Comparison of ENCODE assay signal across 8 cellular contexts in the genomic region with DNA sequence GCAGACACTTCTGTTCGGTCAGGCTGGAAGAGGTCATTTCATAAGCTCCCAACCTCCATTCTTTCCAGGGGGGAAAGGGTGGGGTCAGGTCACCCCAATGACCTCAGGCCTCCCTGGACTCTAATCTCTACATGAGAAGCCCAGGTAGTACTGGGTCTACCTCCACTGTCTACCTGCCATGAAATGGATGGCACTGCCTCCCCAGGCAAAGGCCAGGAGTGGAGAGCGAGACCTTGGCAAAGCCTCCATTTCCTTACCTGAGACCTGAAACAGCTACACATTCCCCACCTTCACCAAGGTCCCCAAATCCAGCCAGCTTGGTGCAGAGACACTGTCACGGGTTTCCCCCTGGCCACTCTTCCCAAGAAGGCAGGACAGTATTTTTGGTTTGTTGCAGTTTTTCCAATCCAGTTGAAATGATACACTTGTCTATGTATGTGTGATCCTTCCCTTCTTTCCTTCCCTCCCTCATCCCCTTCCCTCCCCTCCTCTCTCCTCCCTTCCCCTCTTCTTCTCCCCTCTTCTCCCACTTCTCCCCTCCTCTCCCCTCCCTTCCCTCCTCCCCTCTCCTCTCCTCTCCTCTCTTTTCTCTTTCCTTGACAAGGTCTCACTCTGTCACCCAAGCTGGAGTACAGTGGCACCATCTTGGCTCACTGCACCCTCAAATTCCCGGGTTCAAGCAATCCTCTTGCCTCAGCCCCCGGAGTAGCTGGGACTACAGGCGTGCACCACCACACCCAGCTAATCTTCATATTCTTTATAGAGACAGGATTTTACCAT. TPM values are rescaled to one million over a fixed set of nuclear protein-coding genes. Genes with fewer than 3 reads are reported as not detected.
DNase-seq lines count a peak whose midpoint lies in the region; ATAC-seq and TF ChIP-seq lines count a peak whose summit lies in the region.
"Had no signal": no experiment of that assay in that cellular context is flagged by ENCODE, and none has a peak within 500 bp of the region (broad histone marks: within the 10 kb centered on the region; RNA-seq: fewer than 3 reads in every experiment).

No MANE protein-coding gene starts in this region.

- H3K4me3 ChIP-seq in MM.1S (ENCODE audit: low read length), result peak overlapping the region; percentile 6; the same call in 1 of the 2 replicates
- H3K4me3 ChIP-seq in effector memory CD4-positive, alpha-beta T cell (ENCODE audit: insufficient read depth, low read depth, low read length, poor library complexity, severe bottlenecking), result no peak overlapping the region
- H3K4me3 ChIP-seq in skeletal muscle tissue (ENCODE audit: low read length in 3 of 3), result peak overlapping the region in 1 of 3 donors; percentile 9

- no peaks in the 10 kb centered on the region for H3K9me2 ChIP-seq in MM.1S (replicated peaks; ENCODE audit: insufficient read depth, low read length)
- H3K9me2 ChIP-seq: SK-N-SH had no signal

- H4K20me1 ChIP-seq in MM.1S (ENCODE audit: insufficient read depth, low read length), result no peaks in the 10 kb centered on the region

- peak overlapping the region; percentile 95 for H3K4me2 ChIP-seq in MM.1S (ENCODE audit: low read depth, low read length)
- H3K4me2 ChIP-seq: SK-N-SH had no signal

- no peak overlapping the region for H2AFZ ChIP-seq in MM.1S (ENCODE audit: low read length)

- H3K9me3 ChIP-seq in MM.1S (replicated peaks; ENCODE audit: insufficient read depth, low read length), result no peaks in the 10 kb centered on the region
- no peaks in the 10 kb centered on the region for H3K9me3 ChIP-seq in effector memory CD4-positive, alpha-beta T cell (ENCODE audit: control insufficient read depth, low read length)
- H3K9me3 ChIP-seq in skeletal muscle tissue (ENCODE audit: control insufficient read depth in 3 of 3, low read length in 3 of 3), result no peaks in the 10 kb centered on the region
- H3K9me3 ChIP-seq: SK-N-SH had no signal

- TF ChIP-seq CTCF in MM.1S (IDR thresholded peaks at IDR 0.05; ENCODE audit: low read length), result no peak

- peak; percentile 2 for ATAC-seq in GM18511 (IDR thresholded peaks at IDR 0.05; ENCODE audit: unreplicated experiment)

- DNase-seq in MM.1S (no peak), DMS53 (lab: John Stamatoyannopoulos, UW) (no peak), AML-193 (lab: John Stamatoyannopoulos, UW) (no peak), dedifferentiated amniotic fluid mesenchymal stem cell (ENCODE audit: extremely low spot score) (no peak)
- no peak for DNase-seq in effector memory CD4-positive, alpha-beta T cell
- DNase-seq: SK-N-SH had no signal

- no peaks in the 10 kb centered on the region for H3K27me3 ChIP-seq in MM.1S (replicated peaks; ENCODE audit: insufficient read depth, low read length)
- H3K27me3 ChIP-seq in effector memory CD4-positive, alpha-beta T cell (replicated peaks; ENCODE audit: control insufficient read depth, insufficient read depth, low read length, poor library complexity, severe bottlenecking), result no peaks in the 10 kb centered on the region
- no peaks in the 10 kb centered on the region for H3K27me3 ChIP-seq in skeletal muscle tissue (ENCODE audit: control insufficient read depth in 3 of 3, insufficient read depth in 3 of 3, low read length in 3 of 3)

- H3K36me3 ChIP-seq in MM.1S (replicated peaks; ENCODE audit: insufficient read depth, low read length) (no peaks in the 10 kb centered on the region), skeletal muscle tissue (ENCODE audit: control insufficient read depth in 3 of 3, insufficient read depth in 3 of 3, low read length in 3 of 3) (no peaks in the 10 kb centered on the region)
- H3K36me3 ChIP-seq in effector memory CD4-positive, alpha-beta T cell (ENCODE audit: control insufficient read depth, insufficient read depth, low read length), result no peaks in the 10 kb centered on the region

- peak overlapping the region; percentile 57 for H3K9ac ChIP-seq in MM.1S (ENCODE audit: low read length)
- H3K9ac ChIP-seq in skeletal muscle tissue (ENCODE audit: low read depth in 1 of 3, low read length in 3 of 3), result no peak overlapping the region
- H3K9ac ChIP-seq: SK-N-SH had no signal

- H3F3A ChIP-seq in MM.1S (ENCODE audit: insufficient read depth, low read length), result peaks cover 73% of the 10 kb centered on the region

- H3K27ac ChIP-seq in MM.1S (ENCODE audit: low read length) (peak overlapping the region; percentile 91), skeletal muscle tissue (ENCODE audit: low read depth, low read length) (peak overlapping the region; percentile 57)
- peak overlapping the region; percentile 99 for H3K27ac ChIP-seq in effector memory CD4-positive, alpha-beta T cell (ENCODE audit: insufficient read depth, low read length, poor library complexity, severe bottlenecking)

- peaks cover 37% of the 10 kb centered on the region for H3K79me2 ChIP-seq in MM.1S (ENCODE audit: low read length)

- peaks cover 75% of the 10 kb centered on the region for H3K4me1 ChIP-seq in MM.1S (ENCODE audit: low read length)
- peaks cover 68% of the 10 kb centered on the region for H3K4me1 ChIP-seq in effector memory CD4-positive, alpha-beta T cell (ENCODE audit: control insufficient read depth, insufficient read depth, low read length, poor library complexity, severe bottlenecking)
- H3K4me1 ChIP-seq in skeletal muscle tissue (ENCODE audit: control insufficient read depth in 3 of 3, insufficient read depth in 3 of 3, low read length in 3 of 3), result peaks cover 38 to 55% (median 39%) of the 10 kb centered on the region in 3 donors

RNA-seq across cellular contexts. Expression of gene BTG2, which starts 16.1 kb away (rescaled TPM):
- 32.4 TPM for total RNA-seq in skeletal muscle tissue

RNA-seq across cellular contexts. Expression of gene FMOD, which starts 29.5 kb away (rescaled TPM):
- total RNA-seq in skeletal muscle tissue, result 58.5 TPM
